Comparison of ENCODE assay signal across 16 cellular contexts in the genomic region with DNA sequence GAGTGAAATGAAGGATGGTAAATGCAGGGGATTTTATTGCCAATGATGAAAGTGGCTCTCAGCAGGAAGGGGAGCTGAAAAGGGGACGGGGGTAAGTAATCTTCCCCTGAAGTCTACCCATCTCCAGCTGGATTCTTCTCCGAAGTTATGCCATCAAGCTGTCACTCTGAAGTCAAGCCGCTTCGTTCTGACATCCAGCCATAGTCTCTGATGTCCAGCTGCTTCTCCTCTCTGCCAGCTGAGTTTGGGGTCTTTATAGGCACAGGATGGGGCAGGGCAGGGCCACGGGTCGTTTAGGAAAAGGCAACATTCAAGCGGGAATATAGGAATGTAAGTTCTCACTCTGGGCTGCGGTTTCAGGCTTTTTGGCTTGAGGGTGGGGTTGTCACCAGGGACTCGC.
"Had no signal": no experiment of that assay in that cellular context is flagged by ENCODE, and none has a peak within 500 bp of the region (broad histone marks: within the 10 kb centered on the region; RNA-seq: fewer than 3 reads in every experiment).

No MANE protein-coding gene starts in this region.

- H3K27ac ChIP-seq: body of pancreas, cardiac muscle cell, epithelial cell of prostate, gastroesophageal sphincter, transverse colon had no signal

- H3K9me3 ChIP-seq: body of pancreas, gastroesophageal sphincter, transverse colon had no signal

- H3K27me3 ChIP-seq: body of pancreas, cardiac muscle cell, gastroesophageal sphincter, transverse colon had no signal

- H3K36me3 ChIP-seq: cardiac muscle cell, gastroesophageal sphincter, transverse colon had no signal

- H3K4me3 ChIP-seq: body of pancreas, cardiac muscle cell, gastroesophageal sphincter, transverse colon had no signal

- H3K4me1 ChIP-seq: body of pancreas, gastroesophageal sphincter, transverse colon had no signal

- DNase-seq: activated gamma-delta T cell treated with Interleukin-2 at 50 U/mL for 16 hours; activated T-cell treated with anti-CD3 and anti-CD28 coated beads, Interleukin-2, amount 50 U/mL, for 1 hour; anterior cingulate cortex; body of pancreas; cortex of kidney; head of caudate nucleus; mammary epithelial cell; naive thymus-derived CD8-positive, alpha-beta T cell; retina; stimulated activated CD4-positive, alpha-beta T cell treated with anti-CD3 and anti-CD28 coated beads, Interleukin-2, amount 100 ng/mL, for 48 hours; stimulated activated CD8-positive, alpha-beta memory T cell treated with anti-CD3 and anti-CD28 coated beads, Interleukin-4, amount 100 ng/mL, for 48 hours; stimulated activated naive B cell treated with anti-CD40 and anti-IgM and Interleukin-4, amounts not matched to agents 10 μg/mL and 1 μg/mL and 100 μg/mL, for 72 hours; transverse colon had no signal
